23 cellular contexts compared by ENCODE assay signal in the genomic region with DNA sequence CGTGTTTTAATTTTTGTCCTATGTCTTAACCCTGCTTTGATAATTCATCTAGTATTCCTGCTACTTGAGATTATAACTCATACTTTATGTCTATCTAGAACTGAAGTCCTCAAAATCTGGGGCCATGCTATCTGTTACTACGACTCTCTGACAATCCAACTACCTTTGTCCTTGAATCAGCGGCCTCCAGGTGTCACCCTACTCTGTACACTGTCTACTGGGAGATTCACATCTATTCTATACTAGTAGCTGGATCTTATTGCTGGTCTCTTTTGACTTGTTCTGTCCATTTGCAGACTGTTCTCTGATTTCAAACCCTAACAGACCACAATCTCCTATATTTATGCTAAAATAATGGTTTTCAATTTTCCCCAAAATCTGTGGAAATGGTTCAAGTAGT.
DNase-seq lines count a peak whose midpoint lies in the region; ATAC-seq and TF ChIP-seq lines count a peak whose summit lies in the region.
"Had no signal": no experiment of that assay in that cellular context is flagged by ENCODE, and none has a peak within 500 bp of the region (broad histone marks: within the 10 kb centered on the region; RNA-seq: fewer than 3 reads in every experiment).

No MANE protein-coding gene starts in this region.

- H3K9me3 ChIP-seq in H9 (ENCODE audit: control insufficient read depth, low read depth, low read length) (no peaks in the 10 kb centered on the region), OCI-LY7 (ENCODE audit: low read length) (no peaks in the 10 kb centered on the region)
- H3K9me3 ChIP-seq: BE2C, SK-N-SH had no signal

- H3K23me2 ChIP-seq in H9 (ENCODE audit: insufficient read length, low read depth, low read length, poor library complexity, severe bottlenecking), result no peaks in the 10 kb centered on the region

- no peak overlapping the region for H3K9ac ChIP-seq in H9 (ENCODE audit: extremely low read depth, insufficient read length, low read length)
- H3K9ac ChIP-seq: SK-N-SH had no signal

- H3K36me3 Mint-ChIP-seq in H9 (ENCODE audit: insufficient read depth in 1 of 3, low read depth in 3 of 3), result no peaks in the 10 kb centered on the region; a peak in 1 of 7 replicates
- 0 out of 2 replicates have a peak, but pooled peaks cover 2% of the 10 kb centered on the region for H3K36me3 Mint-ChIP-seq in WTC11

- H4K5ac ChIP-seq in H9 (ENCODE audit: insufficient read length, low read depth, low read length), result no peak overlapping the region

- no peak overlapping the region for H4K8ac ChIP-seq in H9 (replicated peaks; ENCODE audit: insufficient read length, low read depth, low read length)

- DNase-seq in H9 (no peak), OCI-LY7 (ENCODE audit: low spot score) (no peak), WTC11 (ENCODE audit: low spot score) (no peak), HEK293T (ENCODE audit: extremely low spot score) (no peak)
- no peak for DNase-seq in activated effector memory CD4-positive, alpha-beta T cell treated with Interleukin-2 at 50 U/mL for 16 hours
- DNase-seq: BE2C, Calu3, H7, HFFc6, Kasumi-1, MV-4-11, NCI-H1105, NCI-H1436 treated with DMSO at 0.1 percent for 48 hours, NCI-H1930, NCI-H2107, NCI-H446 treated with DMSO at 0.1 percent for 48 hours, SK-N-SH, SW 1271 had no signal

- H3K4ac ChIP-seq in H9 (ENCODE audit: low read depth, low read length), result no peak overlapping the region

- H2AFZ ChIP-seq in H9 (ENCODE audit: low read length), result no peak overlapping the region
- H2AFZ ChIP-seq in OCI-LY7 (ENCODE audit: low read length), result no peak overlapping the region

- POLR2A ChIA-PET in OCI-LY7 (lab: Charles Lee) (no interaction called here), WTC11 (lab: Charles Lee) (no interaction called here), HEK293T (lab: Yijun Ruan, JAX) (no interaction called here)

- no peak overlapping the region for H2BK120ac ChIP-seq in H9 (ENCODE audit: low read depth, low read length, poor library complexity, severe bottlenecking)

- no peak overlapping the region for H3K56ac ChIP-seq in H9 (ENCODE audit: insufficient read length, low read depth, low read length)

- H3K9me3 Mint-ChIP-seq in H9, result no peaks in the 10 kb centered on the region; a peak in 2 of 5 replicates
- H3K9me3 Mint-ChIP-seq in WTC11, result peaks cover 17% of the 10 kb centered on the region

- H3K27ac Mint-ChIP-seq in H9 (no peak overlapping the region), WTC11 (no peak overlapping the region)
- H3K27ac Mint-ChIP-seq: HFFc6; T-helper 1 cell treated with Interleukin-12 subunit alpha and Interleukin-12 subunit beta and Interleukin-4 antibody, amounts not matched to agents 30 μg/mL and 1 μg/mL, for 36 hours had no signal

- no peak overlapping the region for H4K91ac ChIP-seq in H9 (ENCODE audit: insufficient read length, low read depth, low read length)

- no peak overlapping the region for H3T11ph ChIP-seq in H9 (ENCODE audit: low read length)

- no peaks in the 10 kb centered on the region for H3K36me3 ChIP-seq in OCI-LY7 (ENCODE audit: insufficient read depth, low read length)
- H3K36me3 ChIP-seq: BE2C had no signal

- H2BK20ac ChIP-seq in H9 (ENCODE audit: low read depth, low read length, poor library complexity, severe bottlenecking), result no peak overlapping the region

- H3K4me3 ChIP-seq in OCI-LY7 (ENCODE audit: low read depth, low read length, poor library complexity, severe bottlenecking), result no peak overlapping the region

- no CpG with 5 or more reads among the region's 3 CpGs for WGBS in H9 (ENCODE audit: extremely low coverage, insufficient read length, low lambda C conversion rate)

- H3K23ac ChIP-seq in H9 (ENCODE audit: insufficient read length, low read depth, low read length), result no peak overlapping the region

- CTCF ChIA-PET in OCI-LY7 (lab: Charles Lee; ENCODE audit: unreplicated experiment) (no interaction called here), WTC11 (lab: Charles Lee) (interaction anchor here (0.8 kb wide), 1 partner anchor 19 kb away, joined by 3 read pairs; no protein-coding TSS in a partner anchor), HEK293T (lab: Yijun Ruan, JAX) (no interaction called here)

- TF ChIP-seq CTCF in C4-2B (conservative IDR thresholded peaks at IDR 0.05) (0 out of 2 replicates have a peak, but pooled peaks have one; percentile 15), H9 (conservative IDR thresholded peaks at IDR 0.05) (peak; percentile 34; the same call in 2 of the 3 replicates), OCI-LY7 (conservative IDR thresholded peaks at IDR 0.05; ENCODE audit: low read length) (peak; percentile 26; the same call in 1 of the 2 replicates), WTC11 (IDR thresholded peaks at IDR 0.05) (no peak)

- H2BK12ac ChIP-seq in H9 (ENCODE audit: insufficient read length, low read depth, low read length), result no peak overlapping the region

- no peaks in the 10 kb centered on the region for H3K79me1 ChIP-seq in H9 (ENCODE audit: insufficient read depth, low read depth, low read length, poor library complexity, severe bottlenecking)

- no peak overlapping the region for H2BK15ac ChIP-seq in H9 (ENCODE audit: low read depth, low read length)

- H3K27me3 ChIP-seq in H9 (ENCODE audit: insufficient read depth, low read length), result no peaks in the 10 kb centered on the region
- H3K27me3 ChIP-seq: BE2C had no signal

- no peaks in the 10 kb centered on the region for H3K4me1 ChIP-seq in H9 (ENCODE audit: insufficient read depth, low read length)
- H3K4me1 ChIP-seq in OCI-LY7 (ENCODE audit: insufficient read depth, low read length, poor library complexity, severe bottlenecking), result no peaks in the 10 kb centered on the region
- H3K4me1 ChIP-seq: BE2C had no signal

- H4K20me1 ChIP-seq in H9 (ENCODE audit: control insufficient read depth, insufficient read depth, insufficient read length) (no peaks in the 10 kb centered on the region), OCI-LY7 (ENCODE audit: insufficient read depth, low read length) (no peaks in the 10 kb centered on the region)

- no peaks in the 10 kb centered on the region for H3K4me1 Mint-ChIP-seq in H9
- no peaks in the 10 kb centered on the region for H3K4me1 Mint-ChIP-seq in WTC11

- H3K14ac ChIP-seq in H9 (ENCODE audit: insufficient read depth, low read length), result no peak overlapping the region

- no TSS peak for BruUV-seq in OCI-LY7 (replicated peaks; lab: Mats Ljungman, UMichigan)

- no peak overlapping the region for H2AK5ac ChIP-seq in H9 (ENCODE audit: insufficient read length, low read length)

- intact Hi-C loops in OCI-LY7 (cut with micrococcal nuclease; ENCODE audit: unreplicated experiment), result no loop called here

- H3K79me2 ChIP-seq in H9 (ENCODE audit: insufficient read depth, low read length) (no peaks in the 10 kb centered on the region), OCI-LY7 (ENCODE audit: insufficient read depth, low read depth, low read length) (no peaks in the 10 kb centered on the region)

- peak; percentile 46 for ATAC-seq in WTC11
- no peak for ATAC-seq in HG02571 (IDR thresholded peaks at IDR 0.05; ENCODE audit: unreplicated experiment)
- no peak for ATAC-seq in HG03442 (IDR thresholded peaks at IDR 0.05; ENCODE audit: unreplicated experiment)
- ATAC-seq: HepG2 had no signal

- no peaks in the 10 kb centered on the region for H3K9me2 ChIP-seq in OCI-LY7 (ENCODE audit: insufficient read depth, low read length)
- H3K9me2 ChIP-seq: SK-N-SH had no signal

- H3K4me3 Mint-ChIP-seq in H9, result no peak overlapping the region
- no peak overlapping the region for H3K4me3 Mint-ChIP-seq in WTC11
- H3K4me3 Mint-ChIP-seq: HFFc6; T-helper 1 cell treated with Interleukin-12 subunit alpha and Interleukin-12 subunit beta and Interleukin-4 antibody, amounts not matched to agents 30 μg/mL and 1 μg/mL, for 36 hours had no signal

- H3K4me2 ChIP-seq in H9 (ENCODE audit: insufficient read depth, insufficient read length, low read length) (no peak overlapping the region), OCI-LY7 (ENCODE audit: low read length) (no peak overlapping the region)
- H3K4me2 ChIP-seq: SK-N-SH had no signal

- H2BK5ac ChIP-seq in H9 (ENCODE audit: insufficient read length, low read length), result no peak overlapping the region

- H3K18ac ChIP-seq in H9 (ENCODE audit: insufficient read length, low read depth, low read length), result no peak overlapping the region

- H3K27ac ChIP-seq in C4-2B (no peak overlapping the region), H9 (ENCODE audit: insufficient read length, low read depth, low read length) (no peak overlapping the region), OCI-LY7 (ENCODE audit: low read depth, low read length, poor library complexity, severe bottlenecking) (no peak overlapping the region)

- H3K27me3 Mint-ChIP-seq in H9 (ENCODE audit: low read depth) (no peaks in the 10 kb centered on the region), WTC11 (ENCODE audit: low read depth) (no peaks in the 10 kb centered on the region)

TF ChIP-seq in WTC11, 78 proteins besides CTCF, POLR2A, EP300 and RAD21 (continues in another document):
- TF ChIP-seq FOXK1 (CRISPR knock-in tag; IDR thresholded peaks at IDR 0.05) (no peak), ERG (CRISPR knock-in tag; IDR thresholded peaks at IDR 0.05) (no peak), MXD4 (CRISPR knock-in tag; IDR thresholded peaks at IDR 0.05; ENCODE audit: borderline replicate concordance) (no peak), ZNF416 (CRISPR knock-in tag; IDR thresholded peaks at IDR 0.05) (no peak)

TF ChIP-seq in HEK293T, 16 proteins besides CTCF, POLR2A, EP300 and RAD21:
- TF ChIP-seq LEF1 (IDR thresholded peaks at IDR 0.05; ENCODE audit: borderline replicate concordance) (no peak), ZNF384 (IDR thresholded peaks at IDR 0.05) (no peak), NFRKB (IDR thresholded peaks at IDR 0.05) (no peak), HDGF (IDR thresholded peaks at IDR 0.05; ENCODE audit: borderline replicate concordance) (no peak), FOXK2 (IDR thresholded peaks at IDR 0.05) (no peak), BHLHE40 (IDR thresholded peaks at IDR 0.05; ENCODE audit: borderline replicate concordance) (no peak), SUZ12 (IDR thresholded peaks at IDR 0.05) (no peak), L3MBTL2 (conservative IDR thresholded peaks at IDR 0.05) (no peak)
